17 cellular contexts compared by ENCODE assay signal in the genomic region with DNA sequence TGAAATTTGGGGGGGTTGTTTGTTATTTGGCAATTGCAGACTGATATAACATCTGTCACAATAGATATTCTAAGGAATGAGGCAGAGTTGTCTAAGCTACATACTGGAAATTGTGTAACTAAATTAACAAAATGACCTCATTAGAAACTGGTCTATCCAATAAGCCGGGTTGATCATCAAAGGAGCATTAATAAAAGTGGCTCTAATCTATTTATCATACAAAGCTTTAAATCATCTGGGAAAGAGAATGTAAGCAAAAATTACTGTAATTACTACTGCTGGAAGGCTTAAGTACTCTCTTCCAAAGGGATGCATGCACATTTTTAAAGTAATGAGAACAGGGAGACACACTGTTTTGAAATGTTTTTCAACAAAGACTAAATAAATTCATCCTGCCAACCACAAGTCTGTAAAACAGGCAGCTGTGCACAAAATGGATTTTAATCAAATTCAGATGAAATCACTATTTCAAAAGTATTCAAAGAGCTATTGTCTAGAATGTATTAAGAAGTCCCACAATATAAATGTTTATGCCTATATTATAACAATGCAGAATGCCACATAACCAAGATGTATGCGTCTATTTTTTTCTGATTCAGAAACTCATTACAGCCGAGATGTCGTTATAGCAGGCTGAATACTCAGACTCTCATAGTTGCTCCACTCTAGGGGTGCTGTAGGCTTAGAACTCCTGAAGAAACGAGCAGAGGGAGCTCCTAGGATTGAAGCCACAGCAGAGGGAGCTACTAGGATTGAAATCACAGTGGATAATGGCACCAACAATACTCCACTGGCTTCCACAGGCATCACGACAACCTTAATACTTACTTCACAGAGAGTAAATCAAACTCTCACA.
"Had no signal": no experiment of that assay in that cellular context is flagged by ENCODE, and none has a peak within 500 bp of the region (broad histone marks: within the 10 kb centered on the region; RNA-seq: fewer than 3 reads in every experiment).

No MANE protein-coding gene starts in this region.

- H3K4me1 ChIP-seq: body of pancreas, neural progenitor cell had no signal

- DNase-seq: activated CD4-positive, alpha-beta T cell treated with anti-CD3 and anti-CD28 coated beads, Interleukin-2, amount 50 U/mL, for 1 hour; activated naive CD4-positive, alpha-beta T cell treated with anti-CD3 and anti-CD28 coated beads, Interleukin-2, amount 10 ng/mL, durations not matched to agents 7 days and 5 days; activated T-cell treated with anti-CD3 and anti-CD28 coated beads for 4 hours; amniotic stem cell; body of pancreas; dermis blood vessel endothelial cell; endodermal cell; gastrocnemius medialis; kidney; ovary; stimulated activated CD4-positive, alpha-beta T cell treated with anti-CD3 and anti-CD28 coated beads, Interleukin-15, amount 100 ng/mL, for 24 hours; stimulated activated CD4-positive, alpha-beta T cell treated with anti-CD3 and anti-CD28 coated beads, Interleukin-4, amount 100 ng/mL, for 24 hours; stimulated activated naive CD8-positive, alpha-beta T cell treated with anti-CD3 and anti-CD28 coated beads, Interleukin-15, amount 100 ng/mL, for 72 hours; T-helper 2 cell had no signal

- H3K4me3 ChIP-seq: body of pancreas, gastrocnemius medialis, neural progenitor cell, ovary, thoracic aorta had no signal

- H2AFZ ChIP-seq: neural progenitor cell had no signal

- H3K27me3 ChIP-seq: body of pancreas, gastrocnemius medialis, neural progenitor cell, ovary had no signal

- H3K4me2 ChIP-seq: neural progenitor cell had no signal

- H3K36me3 ChIP-seq: gastrocnemius medialis, neural progenitor cell, ovary, thoracic aorta had no signal

- H3K27ac ChIP-seq: body of pancreas, gastrocnemius medialis, neural progenitor cell, ovary, thoracic aorta had no signal

- H3K9me3 ChIP-seq: body of pancreas, gastrocnemius medialis, ovary, thoracic aorta had no signal

- ATAC-seq: activated T-helper 17 cell treated with anti-CD3 and anti-CD28 coated beads, Interleukin-2, amount 50 U/mL, for 72 hours; body of pancreas; gastrocnemius medialis; stimulated activated naive CD8-positive, alpha-beta T cell treated with anti-CD3 and anti-CD28 coated beads, Interleukin-15, amount 100 ng/mL, for 72 hours had no signal
